In genomic region chr19:42053037-42053935, GRCh38 we compare ENCODE assay signal across 19 cellular contexts. TPM values are rescaled to one million over a fixed set of nuclear protein-coding genes. Genes with fewer than 3 reads are reported as not detected.
DNase-seq lines count a peak whose midpoint lies in the region; FAIRE-seq and TF ChIP-seq lines count a peak whose summit lies in the region.
"Had no signal": no experiment of that assay in that cellular context is flagged by ENCODE, and none has a peak within 500 bp of the region (broad histone marks: within the 10 kb centered on the region; RNA-seq: fewer than 3 reads in every experiment).

No MANE protein-coding gene starts in this region.

- DNase-seq in RPMI7951 (ENCODE audit: low read depth) = peak; percentile 29
- DNase-seq in epithelial cell of esophagus (ENCODE audit: low read depth) = peak; percentile 60
- peak; percentile 41 for DNase-seq in osteoblast (ENCODE audit: insufficient read length, low spot score, missing footprints)
- DNase-seq in D721Med (ENCODE audit: insufficient read length, low spot score) = no peak
- no peak for DNase-seq in islet precursor cell
- DNase-seq in anterior cingulate cortex (lab: John Stamatoyannopoulos, UW) = no peak
- DNase-seq: ACHN; AML-193; Calu3; CD4-positive, alpha-beta memory T cell; GM23248; HCEC 1CT; KG1; NCI-H1048; NCI-H1436 treated with DMSO at 0.1 percent for 48 hours; NCI-H2029 treated with DMSO at 0.1 percent for 48 hours; NCI-H774 had no signal

- FAIRE-seq in D721Med (lab: Jason Lieb, UNC) = no peak

- peaks cover 0 to 43% (median 0%) of the 10 kb centered on the region in 11 experiments; a peak in 8 of 22 replicates for H4K20me1 ChIP-seq in BLaER1 treated with 17β-estradiol and CSF1 and Interleukin-3, amounts not matched to agents 10 nM and 100 nM
- H4K20me1 ChIP-seq in osteoblast (ENCODE audit: insufficient read depth, low read length) = no peaks in the 10 kb centered on the region

- H3K4me1 ChIP-seq in BLaER1 treated with 17β-estradiol and CSF1 and Interleukin-3, amounts not matched to agents 10 nM and 100 nM = peaks cover 21 to 66% (median 56%) of the 10 kb centered on the region in 10 experiments; a peak in 19 of 20 replicates
- no peaks in the 10 kb centered on the region for H3K4me1 ChIP-seq in osteoblast (ENCODE audit: insufficient read depth, low read length)

- H3K79me2 ChIP-seq in osteoblast (ENCODE audit: insufficient read depth, low read length) = no peaks in the 10 kb centered on the region

- TF ChIP-seq CTCF in epithelial cell of esophagus (IDR thresholded peaks at IDR 0.05; ENCODE audit: insufficient read depth, low read depth, low read length, missing control alignments) (no peak), osteoblast (IDR thresholded peaks at IDR 0.05; ENCODE audit: extremely low read depth, low read depth, low read length) (no peak), D721Med (IDR thresholded peaks at IDR 0.05; ENCODE audit: insufficient read depth, missing control alignments) (no peak)

- H3K9me3 ChIP-seq in BLaER1 treated with 17β-estradiol and CSF1 and Interleukin-3, amounts not matched to agents 10 nM and 100 nM (replicated peaks in 1 of 11) = no peaks in the 10 kb centered on the region
- H3K9me3 ChIP-seq in osteoblast (ENCODE audit: low read depth, low read length) = no peaks in the 10 kb centered on the region

- peak overlapping the region in 2 of 11 experiments; percentile 27 to 55; a peak in 1 of 22 replicates for H3K27ac ChIP-seq in BLaER1 treated with 17β-estradiol and CSF1 and Interleukin-3, amounts not matched to agents 10 nM and 100 nM
- no peak overlapping the region for H3K27ac ChIP-seq in osteoblast (ENCODE audit: low read depth, low read length)
- H3K27ac ChIP-seq: GM23248, SK-N-MC had no signal

- no peaks in the 10 kb centered on the region for H3K27me3 ChIP-seq in BLaER1 treated with 17β-estradiol and CSF1 and Interleukin-3, amounts not matched to agents 10 nM and 100 nM
- H3K27me3 ChIP-seq in osteoblast (ENCODE audit: insufficient read depth, low read length) = peaks cover 11% of the 10 kb centered on the region

- peak overlapping the region in 9 of 11 experiments; percentile 12 to 87 (median 67); a peak in 17 of 22 replicates for H3K4me2 ChIP-seq in BLaER1 treated with 17β-estradiol and CSF1 and Interleukin-3, amounts not matched to agents 10 nM and 100 nM
- H3K4me2 ChIP-seq in osteoblast (ENCODE audit: insufficient read depth, low read length) = no peak overlapping the region

- H3K36me3 ChIP-seq in BLaER1 treated with 17β-estradiol and CSF1 and Interleukin-3, amounts not matched to agents 10 nM and 100 nM = peaks cover 60 to 99% (median 71%) of the 10 kb centered on the region in 11 experiments
- no peaks in the 10 kb centered on the region for H3K36me3 ChIP-seq in osteoblast (ENCODE audit: insufficient read depth, low read length)

- no peak overlapping the region for H2AFZ ChIP-seq in osteoblast (ENCODE audit: low read length)
- H2AFZ ChIP-seq: GM23248 had no signal

- H3K9ac ChIP-seq in BLaER1 treated with 17β-estradiol and CSF1 and Interleukin-3, amounts not matched to agents 10 nM and 100 nM = peak overlapping the region in 7 of 11 experiments; percentile 9 to 68 (median 46); a peak in 10 of 22 replicates
- H3K9ac ChIP-seq: GM23248 had no signal

- no peak overlapping the region for H3K4me3 ChIP-seq in BLaER1 treated with 17β-estradiol and CSF1 and Interleukin-3, amounts not matched to agents 10 nM and 100 nM
- H3K4me3 ChIP-seq in epithelial cell of esophagus (ENCODE audit: low read length) (no peak overlapping the region), osteoblast (ENCODE audit: insufficient read depth, low read length) (no peak overlapping the region)
- H3K4me3 ChIP-seq: GM23248, SK-N-MC had no signal

RNA-seq across cellular contexts. Expression of gene GRIK5, which starts 16.7 kb away (rescaled TPM):
- not detected in 2 replicates for total RNA-seq in RPMI7951 (2014; rRNA removed; shearing (Covaris generic))
- under 0.01 TPM in 2 replicates for total RNA-seq in osteoblast
- total RNA-seq: GM23248 had no signal

RNA-seq across cellular contexts. Expression of gene ZNF574, which starts 22.7 kb away (rescaled TPM):
- total RNA-seq in RPMI7951 (2014; rRNA removed; shearing (Covaris generic)) = 18.1 and 20.6 TPM in 2 replicates
- 13.6 and 13.8 TPM in 2 replicates for total RNA-seq in osteoblast

RNA-seq across cellular contexts. Expression of gene ATP1A3, which starts 59.3 kb away (rescaled TPM):
- under 0.01 and 0.10 TPM in 2 replicates for total RNA-seq in RPMI7951 (2014; rRNA removed; shearing (Covaris generic))
- under 0.01 TPM in 2 replicates for total RNA-seq in osteoblast

Comparison
In these comparisons a context has a peak if more than half of its experiments do, and no peak if none do; other contexts are left out.
1. DNase-seq: peak in RPMI7951 (single experiment), epithelial cell of esophagus (single experiment) and osteoblast (single experiment); none in D721Med (single experiment), islet precursor cell (single experiment) and anterior cingulate cortex (0 of 58).